Comparison of ENCODE assay signal across 1 cellular context in the genomic region with DNA sequence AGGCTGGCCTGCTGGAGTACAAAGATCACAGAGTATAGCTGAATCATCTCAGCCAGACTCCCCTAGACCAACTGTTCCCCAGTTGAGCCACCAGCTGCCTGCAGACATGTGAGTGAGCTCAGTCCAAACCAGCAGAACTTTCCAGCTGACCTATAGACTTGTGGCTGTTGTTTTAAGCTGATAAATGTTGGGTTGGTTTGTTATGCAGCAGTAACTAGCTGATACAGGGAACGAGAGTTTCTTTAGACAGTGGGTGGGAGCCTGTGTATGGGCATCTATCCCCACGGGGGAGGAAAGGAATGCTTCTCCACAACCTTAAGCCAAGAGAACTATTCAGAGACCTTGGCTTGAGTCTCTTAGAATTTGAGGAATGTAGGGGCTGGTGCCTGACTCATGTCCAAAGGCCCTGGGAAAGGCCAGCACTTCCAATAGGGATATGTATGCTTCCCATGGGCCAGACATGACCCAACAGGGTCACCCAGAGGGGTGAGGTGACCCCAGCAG.
A peak's percentile ranks its signal among the peaks of the same experiment; 100 is the strongest.
TF ChIP-seq lines count a peak whose summit lies in the region.

No MANE protein-coding gene starts in this region.

TF ChIP-seq in HepG2, 621 proteins besides CTCF, POLR2A, EP300 and RAD21 (continued from another document):
- TF ChIP-seq, protein P1, sequence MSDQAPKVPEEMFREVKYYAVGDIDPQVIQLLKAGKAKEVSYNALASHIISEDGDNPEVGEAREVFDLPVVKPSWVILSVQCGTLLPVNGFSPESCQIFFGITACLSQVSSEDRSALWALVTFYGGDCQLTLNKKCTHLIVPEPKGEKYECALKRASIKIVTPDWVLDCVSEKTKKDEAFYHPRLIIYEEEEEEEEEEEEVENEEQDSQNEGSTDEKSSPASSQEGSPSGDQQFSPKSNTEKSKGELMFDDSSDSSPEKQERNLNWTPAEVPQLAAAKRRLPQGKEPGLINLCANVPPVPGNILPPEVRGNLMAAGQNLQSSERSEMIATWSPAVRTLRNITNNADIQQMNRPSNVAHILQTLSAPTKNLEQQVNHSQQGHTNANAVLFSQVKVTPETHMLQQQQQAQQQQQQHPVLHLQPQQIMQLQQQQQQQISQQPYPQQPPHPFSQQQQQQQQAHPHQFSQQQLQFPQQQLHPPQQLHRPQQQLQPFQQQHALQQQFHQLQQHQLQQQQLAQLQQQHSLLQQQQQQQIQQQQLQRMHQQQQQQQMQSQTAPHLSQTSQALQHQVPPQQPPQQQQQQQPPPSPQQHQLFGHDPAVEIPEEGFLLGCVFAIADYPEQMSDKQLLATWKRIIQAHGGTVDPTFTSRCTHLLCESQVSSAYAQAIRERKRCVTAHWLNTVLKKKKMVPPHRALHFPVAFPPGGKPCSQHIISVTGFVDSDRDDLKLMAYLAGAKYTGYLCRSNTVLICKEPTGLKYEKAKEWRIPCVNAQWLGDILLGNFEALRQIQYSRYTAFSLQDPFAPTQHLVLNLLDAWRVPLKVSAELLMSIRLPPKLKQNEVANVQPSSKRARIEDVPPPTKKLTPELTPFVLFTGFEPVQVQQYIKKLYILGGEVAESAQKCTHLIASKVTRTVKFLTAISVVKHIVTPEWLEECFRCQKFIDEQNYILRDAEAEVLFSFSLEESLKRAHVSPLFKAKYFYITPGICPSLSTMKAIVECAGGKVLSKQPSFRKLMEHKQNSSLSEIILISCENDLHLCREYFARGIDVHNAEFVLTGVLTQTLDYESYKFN (CRISPR knock-in tag; conservative IDR thresholded peaks at IDR 0.05), result 0 out of 2 replicates have a peak, but pooled peaks have one; percentile 16
- TF ChIP-seq, protein P2, sequence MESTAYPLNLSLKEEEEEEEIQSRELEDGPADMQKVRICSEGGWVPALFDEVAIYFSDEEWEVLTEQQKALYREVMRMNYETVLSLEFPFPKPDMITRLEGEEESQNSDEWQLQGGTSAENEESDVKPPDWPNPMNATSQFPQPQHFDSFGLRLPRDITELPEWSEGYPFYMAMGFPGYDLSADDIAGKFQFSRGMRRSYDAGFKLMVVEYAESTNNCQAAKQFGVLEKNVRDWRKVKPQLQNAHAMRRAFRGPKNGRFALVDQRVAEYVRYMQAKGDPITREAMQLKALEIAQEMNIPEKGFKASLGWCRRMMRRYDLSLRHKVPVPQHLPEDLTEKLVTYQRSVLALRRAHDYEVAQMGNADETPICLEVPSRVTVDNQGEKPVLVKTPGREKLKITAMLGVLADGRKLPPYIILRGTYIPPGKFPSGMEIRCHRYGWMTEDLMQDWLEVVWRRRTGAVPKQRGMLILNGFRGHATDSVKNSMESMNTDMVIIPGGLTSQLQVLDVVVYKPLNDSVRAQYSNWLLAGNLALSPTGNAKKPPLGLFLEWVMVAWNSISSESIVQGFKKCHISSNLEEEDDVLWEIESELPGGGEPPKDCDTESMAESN (CRISPR knock-in tag; conservative IDR thresholded peaks at IDR 0.05), result no peak
- no peak for TF ChIP-seq MXI1 (IDR thresholded peaks at IDR 0.05; ENCODE audit: borderline replicate concordance, low read depth, low read length)
- 0 out of 2 replicates have a peak, but pooled peaks have one; percentile 30 for TF ChIP-seq DNMT3B (CRISPR knock-in tag; conservative IDR thresholded peaks at IDR 0.05)
- TF ChIP-seq IRF9 (CRISPR knock-in tag; IDR thresholded peaks at IDR 0.05; ENCODE audit: borderline replicate concordance), result no peak
- no peak for TF ChIP-seq MXD4 (CRISPR knock-in tag; IDR thresholded peaks at IDR 0.05)
- no peak for TF ChIP-seq KLF12 (CRISPR knock-in tag; IDR thresholded peaks at IDR 0.05; ENCODE audit: borderline replicate concordance)
- TF ChIP-seq MAFK (conservative IDR thresholded peaks at IDR 0.05 in 1 of 2, IDR thresholded peaks at IDR 0.05 in 1 of 2; ENCODE audit: low read length in 2 of 2), result peak; percentile 25 to 38; a peak in 2 of 4 replicates
- no peak for TF ChIP-seq KDM2A (CRISPR knock-in tag; IDR thresholded peaks at IDR 0.05; ENCODE audit: borderline replicate concordance, low read depth)
- no peak for TF ChIP-seq ATAD3A (CRISPR knock-in tag; IDR thresholded peaks at IDR 0.05)
